In genomic region chr9:35519697-35520403, GRCh38 we compare ENCODE assay signal across 9 cellular contexts. TPM values are rescaled to one million over a fixed set of nuclear protein-coding genes. Genes with fewer than 3 reads are reported as not detected.
DNase-seq lines count a peak whose midpoint lies in the region; ATAC-seq and TF ChIP-seq lines count a peak whose summit lies in the region.
"Had no signal": no experiment of that assay in that cellular context is flagged by ENCODE, and none has a peak within 500 bp of the region (broad histone marks: within the 10 kb centered on the region; RNA-seq: fewer than 3 reads in every experiment).

No MANE protein-coding gene starts in this region.

- no peaks in the 10 kb centered on the region for H3K9me3 ChIP-seq in MG63
- H3K9me3 ChIP-seq in mammary epithelial cell (replicated peaks; ENCODE audit: insufficient read depth, low read length): no peaks in the 10 kb centered on the region
- H3K9me3 ChIP-seq in lower lobe of right lung: no peaks in the 10 kb centered on the region
- H3K9me3 ChIP-seq in thymus (ENCODE audit: control insufficient read depth): no peaks in the 10 kb centered on the region
- H3K9me3 ChIP-seq in CD8-positive, alpha-beta T cell (ENCODE audit: low read length): no peaks in the 10 kb centered on the region

- ATAC-seq in lower lobe of right lung: no peak
- ATAC-seq in CD8-positive, alpha-beta T cell: no peak
- ATAC-seq: activated T-helper 17 cell treated with anti-CD3 and anti-CD28 coated beads, Interleukin-2, amount 50 U/mL, for 72 hours had no signal

- POLR2A ChIA-PET in CD8-positive, alpha-beta T cell (lab: Charles Lee): no interaction called here

- H3K9ac ChIP-seq in mammary epithelial cell (ENCODE audit: insufficient read depth, low read length): no peak overlapping the region

- H3K9me3 Mint-ChIP-seq in CD8-positive, alpha-beta T cell: no peaks in the 10 kb centered on the region
- H3K9me3 Mint-ChIP-seq: activated T-helper 17 cell treated with anti-CD3 and anti-CD28 coated beads, Interleukin-2, amount 50 U/mL, for 72 hours had no signal

- 100% methylated on average over 1 of the region's 1 CpG for WGBS in mammary epithelial cell (ENCODE audit: low coverage, missing lambda C conversion rate)
- WGBS in thymus: 88% methylated on average over 1 of the region's 1 CpG

- H3K4me1 ChIP-seq in mammary epithelial cell (ENCODE audit: insufficient read depth, low read length) (peaks cover 74% of the 10 kb centered on the region), lower lobe of right lung (peaks cover 72% of the 10 kb centered on the region), thymus (ENCODE audit: control insufficient read depth, insufficient read depth, low read length) (no peaks in the 10 kb centered on the region)
- no peaks in the 10 kb centered on the region for H3K4me1 ChIP-seq in CD8-positive, alpha-beta T cell (ENCODE audit: insufficient read depth, low read length)

- peak overlapping the region; percentile 0; the same call in 1 of the 2 replicates for H3K4me3 ChIP-seq in MG63
- no peak overlapping the region for H3K4me3 ChIP-seq in mammary epithelial cell (replicated peaks in 1 of 3; ENCODE audit: insufficient read depth in 1 of 3, low read depth in 2 of 3, low read length in 3 of 3)
- H3K4me3 ChIP-seq in lower lobe of right lung: no peak overlapping the region
- H3K4me3 ChIP-seq in thymus (ENCODE audit: low read length): no peak overlapping the region
- no peak overlapping the region for H3K4me3 ChIP-seq in CD8-positive, alpha-beta T cell (ENCODE audit: low read depth, low read length)

- in situ Hi-C loops in mammary epithelial cell (cut with MboI; ENCODE audit: low sequenced_read_pairs in 2 of 2): no loop called here

- no peak overlapping the region for H2AFZ ChIP-seq in mammary epithelial cell (ENCODE audit: low read depth, low read length)

- CTCF ChIA-PET in mammary epithelial cell (lab: Charles Lee; ENCODE audit: low non-redundant PET): no interaction called here
- CTCF ChIA-PET in CD8-positive, alpha-beta T cell (lab: Charles Lee): interaction anchor here (0.6 kb wide), 1 partner anchor 507 kb away, joined by 4 read pairs; no protein-coding TSS in a partner anchor

- H4K20me1 ChIP-seq in mammary epithelial cell (ENCODE audit: insufficient read depth, low read length): no peaks in the 10 kb centered on the region

- no peak overlapping the region for H3K4me3 Mint-ChIP-seq in CD8-positive, alpha-beta T cell
- H3K4me3 Mint-ChIP-seq: activated T-helper 17 cell treated with anti-CD3 and anti-CD28 coated beads, Interleukin-2, amount 50 U/mL, for 72 hours had no signal

- H3K36me3 Mint-ChIP-seq in CD8-positive, alpha-beta T cell: no peaks in the 10 kb centered on the region

- no TSS peak for BruUV-seq in mammary epithelial cell (replicated peaks; lab: Mats Ljungman, UMichigan)

- no peaks in the 10 kb centered on the region for H3K4me1 Mint-ChIP-seq in CD8-positive, alpha-beta T cell (ENCODE audit: low read depth)
- H3K4me1 Mint-ChIP-seq: activated T-helper 17 cell treated with anti-CD3 and anti-CD28 coated beads, Interleukin-2, amount 50 U/mL, for 72 hours had no signal

- H3K27ac Mint-ChIP-seq in CD8-positive, alpha-beta T cell: no peak overlapping the region

- intact Hi-C loops in mammary epithelial cell (cut with micrococcal nuclease) (loop anchor here (2.0 kb wide), 1 partner anchor 35 kb away; no protein-coding TSS in a partner anchor), lower lobe of right lung (cut with DNase I) (no loop called here)
- intact Hi-C loops in CD8-positive, alpha-beta T cell (cut with DNase I, micrococcal nuclease): no loop called here

- H3K27me3 ChIP-seq in MG63 (no peaks in the 10 kb centered on the region), mammary epithelial cell (ENCODE audit: insufficient read depth, low read length) (no peaks in the 10 kb centered on the region), lower lobe of right lung (ENCODE audit: low read depth) (no peaks in the 10 kb centered on the region), thymus (ENCODE audit: control insufficient read depth, insufficient read depth) (no peaks in the 10 kb centered on the region)
- no peaks in the 10 kb centered on the region for H3K27me3 ChIP-seq in CD8-positive, alpha-beta T cell (ENCODE audit: insufficient read depth, low read length)

- H3K36me3 ChIP-seq in MG63: peaks cover 58% of the 10 kb centered on the region
- H3K36me3 ChIP-seq in mammary epithelial cell (ENCODE audit: insufficient read depth, low read length): no peaks in the 10 kb centered on the region
- no peaks in the 10 kb centered on the region for H3K36me3 ChIP-seq in lower lobe of right lung
- no peaks in the 10 kb centered on the region for H3K36me3 ChIP-seq in thymus (ENCODE audit: control insufficient read depth, insufficient read depth)
- H3K36me3 ChIP-seq in CD8-positive, alpha-beta T cell (ENCODE audit: insufficient read depth, low read length): no peaks in the 10 kb centered on the region

- DNase-seq in MG63: peak; percentile 49
- no peak for DNase-seq in mammary epithelial cell
- no peak for DNase-seq in lower lobe of right lung
- no peak for DNase-seq in CD8-positive, alpha-beta T cell
- DNase-seq in NCI-H2227 (lab: John Stamatoyannopoulos, UW; ENCODE audit: unreplicated experiment): no peak
- no peak for DNase-seq in AG08396 (ENCODE audit: low spot score)
- DNase-seq: T-helper 9 cell had no signal

- peak overlapping the region; percentile 63 for H3K4me2 ChIP-seq in mammary epithelial cell (ENCODE audit: insufficient read depth, low read depth, low read length)

- TF ChIP-seq CTCF in mammary epithelial cell (conservative IDR thresholded peaks at IDR 0.05 in 1 of 2, IDR thresholded peaks at IDR 0.05 in 1 of 2; ENCODE audit: extremely low read depth in 1 of 2, insufficient read depth in 1 of 2, low read depth in 1 of 2, low read length in 2 of 2): no peak
- TF ChIP-seq CTCF in lower lobe of right lung (IDR thresholded peaks at IDR 0.05): no peak
- no peak for TF ChIP-seq CTCF in CD8-positive, alpha-beta T cell (IDR thresholded peaks at IDR 0.05)

- dilution Hi-C loops in mammary epithelial cell (cut with HindIII; ENCODE audit: low sequenced_read_pairs): loop anchor here (5.0 kb wide), 1 partner anchor 32 kb away; no protein-coding TSS in a partner anchor

- peaks cover 60% of the 10 kb centered on the region for H3K79me2 ChIP-seq in mammary epithelial cell (ENCODE audit: insufficient read depth, low read length)

- H3K27me3 Mint-ChIP-seq in CD8-positive, alpha-beta T cell (ENCODE audit: low read depth): no peaks in the 10 kb centered on the region
- H3K27me3 Mint-ChIP-seq: activated T-helper 17 cell treated with anti-CD3 and anti-CD28 coated beads, Interleukin-2, amount 50 U/mL, for 72 hours had no signal

- H3K27ac ChIP-seq in mammary epithelial cell (ENCODE audit: insufficient read depth, low read depth, low read length) (peak overlapping the region; percentile 79), lower lobe of right lung (peak overlapping the region; percentile 71), thymus (ENCODE audit: low read depth) (peak overlapping the region; percentile 48)
- no peak overlapping the region for H3K27ac ChIP-seq in CD8-positive, alpha-beta T cell (ENCODE audit: low read depth, low read length)

RNA-seq across cellular contexts. Expression of gene RUSC2, which starts 29.9 kb away (rescaled TPM):
- total RNA-seq in MG63 (2014; rRNA removed; shearing (Covaris generic); ENCODE audit: low replicate concordance): 27.2 and 40.5 TPM in 2 replicates
- total RNA-seq in mammary epithelial cell (10 to 100 TPM; 27.3 to 30.0 TPM), lower lobe of right lung (23.6 TPM)
- polyA plus RNA-seq in mammary epithelial cell (8.6 TPM), thymus (3.3 TPM)
- 14.2 TPM for polyA minus RNA-seq in mammary epithelial cell
- under 1 TPM; 0.22 to 0.36 TPM for total RNA-seq in CD8-positive, alpha-beta T cell

Comparison
In these comparisons a context has a peak if more than half of its experiments do, and no peak if none do; other contexts are left out.
1. RNA of gene RUSC2, which starts 29.9 kb away (total RNA-seq): 27.2 to 40.5 TPM in MG63, 27.3 to 30.0 TPM in mammary epithelial cell and 23.6 TPM in lower lobe of right lung (single experiment); 0.22 to 0.36 TPM in CD8-positive, alpha-beta T cell; every median in the first group is over 10 times any median in the second.